ENCODE assay signal across 1 cellular context in the genomic region with DNA sequence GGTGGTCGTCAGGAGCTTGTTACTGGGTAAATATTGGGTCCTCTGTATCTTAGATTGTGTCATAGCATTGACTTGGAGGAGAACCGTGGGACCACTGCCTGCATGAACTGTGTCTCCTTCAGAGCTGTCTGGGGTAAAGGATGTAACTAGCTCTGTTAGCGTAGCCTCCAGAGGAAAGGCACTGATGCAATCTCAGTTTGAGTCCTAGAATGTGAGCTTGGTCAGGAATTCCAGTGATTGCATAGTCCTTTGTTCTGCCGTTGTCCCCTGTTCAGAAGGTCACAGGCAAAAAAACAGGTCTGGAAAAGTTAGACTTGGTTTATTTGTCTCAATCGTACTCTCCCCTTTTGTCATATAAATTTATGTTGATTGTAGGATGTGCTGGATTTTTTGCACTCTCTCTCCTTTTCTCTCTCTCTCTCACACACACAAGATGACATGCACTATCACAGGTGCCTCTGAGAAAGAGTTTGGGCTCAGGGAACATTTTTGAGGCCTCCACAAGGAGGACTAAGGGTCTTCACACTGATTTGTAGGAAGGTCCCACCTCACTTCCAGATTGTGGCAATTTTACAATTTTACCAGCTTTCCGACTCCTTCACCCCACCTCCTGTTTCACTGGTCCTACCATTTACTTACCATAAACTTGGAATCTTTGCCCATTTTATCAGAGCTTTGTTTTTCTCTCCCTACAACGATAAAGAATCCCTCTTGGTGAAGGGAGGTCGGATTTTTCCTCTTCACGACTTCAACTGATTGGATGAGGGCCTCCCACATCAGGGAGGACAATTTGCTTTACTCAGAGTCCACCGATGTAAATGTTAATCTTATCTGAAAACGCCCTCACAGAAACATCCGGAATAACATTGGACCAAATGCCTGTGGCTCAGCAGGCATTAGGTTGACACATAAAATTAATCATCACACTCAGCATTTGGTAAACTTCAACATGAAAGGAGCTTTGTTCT.
TF ChIP-seq lines count a peak whose summit lies in the region.

No MANE protein-coding gene starts in this region.

TF ChIP-seq in HepG2, 621 proteins besides CTCF, POLR2A, EP300 and RAD21 (continued from another document and continues in another):
- TF ChIP-seq, protein P1, sequence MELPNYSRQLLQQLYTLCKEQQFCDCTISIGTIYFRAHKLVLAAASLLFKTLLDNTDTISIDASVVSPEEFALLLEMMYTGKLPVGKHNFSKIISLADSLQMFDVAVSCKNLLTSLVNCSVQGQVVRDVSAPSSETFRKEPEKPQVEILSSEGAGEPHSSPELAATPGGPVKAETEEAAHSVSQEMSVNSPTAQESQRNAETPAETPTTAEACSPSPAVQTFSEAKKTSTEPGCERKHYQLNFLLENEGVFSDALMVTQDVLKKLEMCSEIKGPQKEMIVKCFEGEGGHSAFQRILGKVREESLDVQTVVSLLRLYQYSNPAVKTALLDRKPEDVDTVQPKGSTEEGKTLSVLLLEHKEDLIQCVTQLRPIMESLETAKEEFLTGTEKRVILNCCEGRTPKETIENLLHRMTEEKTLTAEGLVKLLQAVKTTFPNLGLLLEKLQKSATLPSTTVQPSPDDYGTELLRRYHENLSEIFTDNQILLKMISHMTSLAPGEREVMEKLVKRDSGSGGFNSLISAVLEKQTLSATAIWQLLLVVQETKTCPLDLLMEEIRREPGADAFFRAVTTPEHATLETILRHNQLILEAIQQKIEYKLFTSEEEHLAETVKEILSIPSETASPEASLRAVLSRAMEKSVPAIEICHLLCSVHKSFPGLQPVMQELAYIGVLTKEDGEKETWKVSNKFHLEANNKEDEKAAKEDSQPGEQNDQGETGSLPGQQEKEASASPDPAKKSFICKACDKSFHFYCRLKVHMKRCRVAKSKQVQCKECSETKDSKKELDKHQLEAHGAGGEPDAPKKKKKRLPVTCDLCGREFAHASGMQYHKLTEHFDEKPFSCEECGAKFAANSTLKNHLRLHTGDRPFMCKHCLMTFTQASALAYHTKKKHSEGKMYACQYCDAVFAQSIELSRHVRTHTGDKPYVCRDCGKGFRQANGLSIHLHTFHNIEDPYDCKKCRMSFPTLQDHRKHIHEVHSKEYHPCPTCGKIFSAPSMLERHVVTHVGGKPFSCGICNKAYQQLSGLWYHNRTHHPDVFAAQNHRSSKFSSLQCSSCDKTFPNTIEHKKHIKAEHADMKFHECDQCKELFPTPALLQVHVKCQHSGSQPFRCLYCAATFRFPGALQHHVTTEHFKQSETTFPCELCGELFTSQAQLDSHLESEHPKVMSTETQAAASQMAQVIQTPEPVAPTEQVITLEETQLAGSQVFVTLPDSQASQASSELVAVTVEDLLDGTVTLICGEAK (IDR thresholded peaks at IDR 0.05), result no peak
- TF ChIP-seq, protein P1 (CRISPR knock-in tag; IDR thresholded peaks at IDR 0.05), result no peak
- TF ChIP-seq LCORL (IDR thresholded peaks at IDR 0.05), result peak; percentile 56; the same call in 1 of the 2 replicates
- TF ChIP-seq LCORL (CRISPR knock-in tag; IDR thresholded peaks at IDR 0.05), result peak; percentile 92
- TF ChIP-seq, protein P2, sequence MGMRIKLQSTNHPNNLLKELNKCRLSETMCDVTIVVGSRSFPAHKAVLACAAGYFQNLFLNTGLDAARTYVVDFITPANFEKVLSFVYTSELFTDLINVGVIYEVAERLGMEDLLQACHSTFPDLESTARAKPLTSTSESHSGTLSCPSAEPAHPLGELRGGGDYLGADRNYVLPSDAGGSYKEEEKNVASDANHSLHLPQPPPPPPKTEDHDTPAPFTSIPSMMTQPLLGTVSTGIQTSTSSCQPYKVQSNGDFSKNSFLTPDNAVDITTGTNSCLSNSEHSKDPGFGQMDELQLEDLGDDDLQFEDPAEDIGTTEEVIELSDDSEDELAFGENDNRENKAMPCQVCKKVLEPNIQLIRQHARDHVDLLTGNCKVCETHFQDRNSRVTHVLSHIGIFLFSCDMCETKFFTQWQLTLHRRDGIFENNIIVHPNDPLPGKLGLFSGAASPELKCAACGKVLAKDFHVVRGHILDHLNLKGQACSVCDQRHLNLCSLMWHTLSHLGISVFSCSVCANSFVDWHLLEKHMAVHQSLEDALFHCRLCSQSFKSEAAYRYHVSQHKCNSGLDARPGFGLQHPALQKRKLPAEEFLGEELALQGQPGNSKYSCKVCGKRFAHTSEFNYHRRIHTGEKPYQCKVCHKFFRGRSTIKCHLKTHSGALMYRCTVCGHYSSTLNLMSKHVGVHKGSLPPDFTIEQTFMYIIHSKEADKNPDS (CRISPR knock-in tag; IDR thresholded peaks at IDR 0.05), result no peak
- no peak for TF ChIP-seq SSRP1 (CRISPR knock-in tag; IDR thresholded peaks at IDR 0.05)
- no peak for TF ChIP-seq FIP1L1 (IDR thresholded peaks at IDR 0.05; ENCODE audit: borderline replicate concordance, insufficient read depth, low read depth, low read length)
- TF ChIP-seq, protein P3, sequence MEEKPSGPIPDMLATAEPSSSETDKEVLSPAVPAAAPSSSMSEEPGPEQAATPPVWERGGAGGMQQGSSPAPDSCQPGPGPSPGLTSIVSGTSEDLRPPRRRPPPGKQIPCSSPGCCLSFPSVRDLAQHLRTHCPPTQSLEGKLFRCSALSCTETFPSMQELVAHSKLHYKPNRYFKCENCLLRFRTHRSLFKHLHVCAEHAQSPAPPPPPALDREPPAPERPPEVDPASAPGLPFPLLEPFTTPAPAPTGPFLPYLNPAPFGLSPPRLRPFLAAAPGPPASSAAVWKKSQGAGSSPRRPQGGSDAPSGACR (CRISPR knock-in tag; IDR thresholded peaks at IDR 0.05), result peak; percentile 42; the same call in 1 of the 2 replicates
- TF ChIP-seq ZNF747 (CRISPR knock-in tag; IDR thresholded peaks at IDR 0.05; ENCODE audit: borderline replicate concordance), result no peak; the same call in 1 of the 2 replicates
- TF ChIP-seq TARDBP (CRISPR knock-in tag; IDR thresholded peaks at IDR 0.05), result peak; percentile 88
- peak; percentile 91 for TF ChIP-seq KDM1A (CRISPR knock-in tag; IDR thresholded peaks at IDR 0.05)
- 0 out of 2 replicates have a peak, but pooled peaks have one; percentile 59 for TF ChIP-seq BRCA1 (CRISPR knock-in tag; IDR thresholded peaks at IDR 0.05)
- TF ChIP-seq STAT5B (CRISPR knock-in tag; IDR thresholded peaks at IDR 0.05), result 0 out of 2 replicates have a peak, but pooled peaks have one; percentile 30
- no peak for TF ChIP-seq ZNF615 (CRISPR knock-in tag; IDR thresholded peaks at IDR 0.05; ENCODE audit: borderline replicate concordance)
- TF ChIP-seq HNRNPL (IDR thresholded peaks at IDR 0.05; ENCODE audit: low read depth, low read length), result no peak
- TF ChIP-seq NBN (conservative IDR thresholded peaks at IDR 0.05), result no peak
- TF ChIP-seq PPARG (CRISPR knock-in tag; conservative IDR thresholded peaks at IDR 0.05), result peak; percentile 85
- TF ChIP-seq JUNB (CRISPR knock-in tag; IDR thresholded peaks at IDR 0.05; ENCODE audit: borderline replicate concordance), result no peak
- no peak for TF ChIP-seq FOXA1 (IDR thresholded peaks at IDR 0.05)
- peak; percentile 65; the same call in 1 of the 2 replicates for TF ChIP-seq FOXA1 (CRISPR knock-in tag; IDR thresholded peaks at IDR 0.05)
- TF ChIP-seq ZNF274 (CRISPR knock-in tag; IDR thresholded peaks at IDR 0.05), result no peak
- no peak for TF ChIP-seq ZNF143 (CRISPR knock-in tag; IDR thresholded peaks at IDR 0.05)
- 0 out of 2 replicates have a peak, but pooled peaks have one; percentile 8 for TF ChIP-seq RFX5 (IDR thresholded peaks at IDR 0.05; ENCODE audit: low read depth, low read length)
- TF ChIP-seq, protein P4, sequence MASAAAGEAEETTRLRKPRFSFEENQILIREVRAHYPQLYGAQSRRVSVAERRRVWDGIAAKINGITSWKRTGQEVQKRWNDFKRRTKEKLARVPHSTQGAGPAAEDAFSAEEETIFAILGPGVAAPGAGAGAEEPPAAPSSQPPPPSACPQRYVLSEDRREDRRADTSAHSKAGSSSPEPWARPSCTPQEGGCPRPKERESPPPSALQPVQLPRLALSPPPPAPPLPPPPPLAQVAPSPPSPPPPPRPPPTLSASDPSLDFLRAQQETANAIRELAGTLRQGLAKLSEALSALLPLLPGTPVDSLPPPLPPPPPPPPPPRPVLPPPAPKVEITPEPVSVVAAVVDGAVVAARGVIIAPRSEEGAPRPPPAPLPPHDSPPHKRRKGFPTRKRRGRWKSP (CRISPR knock-in tag; IDR thresholded peaks at IDR 0.05), result 0 out of 2 replicates have a peak, but pooled peaks have one; percentile 26
- no peak for TF ChIP-seq AGO2 (optimal IDR thresholded peaks at IDR 0.05; ENCODE audit: low read depth, low read length)
- TF ChIP-seq TCF12 (IDR thresholded peaks at IDR 0.05), result no peak
- TF ChIP-seq TCF12 (CRISPR knock-in tag; IDR thresholded peaks at IDR 0.05), result 0 out of 2 replicates have a peak, but pooled peaks have one; percentile 23
- peak; percentile 98 for TF ChIP-seq RARA (CRISPR knock-in tag; IDR thresholded peaks at IDR 0.05)
- no peak for TF ChIP-seq PAWR (CRISPR knock-in tag; IDR thresholded peaks at IDR 0.05; ENCODE audit: borderline replicate concordance)
- TF ChIP-seq ZNF317 (CRISPR knock-in tag; IDR thresholded peaks at IDR 0.05), result peak; percentile 60
- TF ChIP-seq ATF1 (CRISPR knock-in tag; IDR thresholded peaks at IDR 0.05), result peak; percentile 31; the same call in 1 of the 2 replicates
- TF ChIP-seq ZNF136 (CRISPR knock-in tag; IDR thresholded peaks at IDR 0.05; ENCODE audit: low read depth), result no peak; the same call in 1 of the 2 replicates
- TF ChIP-seq, protein P5, sequence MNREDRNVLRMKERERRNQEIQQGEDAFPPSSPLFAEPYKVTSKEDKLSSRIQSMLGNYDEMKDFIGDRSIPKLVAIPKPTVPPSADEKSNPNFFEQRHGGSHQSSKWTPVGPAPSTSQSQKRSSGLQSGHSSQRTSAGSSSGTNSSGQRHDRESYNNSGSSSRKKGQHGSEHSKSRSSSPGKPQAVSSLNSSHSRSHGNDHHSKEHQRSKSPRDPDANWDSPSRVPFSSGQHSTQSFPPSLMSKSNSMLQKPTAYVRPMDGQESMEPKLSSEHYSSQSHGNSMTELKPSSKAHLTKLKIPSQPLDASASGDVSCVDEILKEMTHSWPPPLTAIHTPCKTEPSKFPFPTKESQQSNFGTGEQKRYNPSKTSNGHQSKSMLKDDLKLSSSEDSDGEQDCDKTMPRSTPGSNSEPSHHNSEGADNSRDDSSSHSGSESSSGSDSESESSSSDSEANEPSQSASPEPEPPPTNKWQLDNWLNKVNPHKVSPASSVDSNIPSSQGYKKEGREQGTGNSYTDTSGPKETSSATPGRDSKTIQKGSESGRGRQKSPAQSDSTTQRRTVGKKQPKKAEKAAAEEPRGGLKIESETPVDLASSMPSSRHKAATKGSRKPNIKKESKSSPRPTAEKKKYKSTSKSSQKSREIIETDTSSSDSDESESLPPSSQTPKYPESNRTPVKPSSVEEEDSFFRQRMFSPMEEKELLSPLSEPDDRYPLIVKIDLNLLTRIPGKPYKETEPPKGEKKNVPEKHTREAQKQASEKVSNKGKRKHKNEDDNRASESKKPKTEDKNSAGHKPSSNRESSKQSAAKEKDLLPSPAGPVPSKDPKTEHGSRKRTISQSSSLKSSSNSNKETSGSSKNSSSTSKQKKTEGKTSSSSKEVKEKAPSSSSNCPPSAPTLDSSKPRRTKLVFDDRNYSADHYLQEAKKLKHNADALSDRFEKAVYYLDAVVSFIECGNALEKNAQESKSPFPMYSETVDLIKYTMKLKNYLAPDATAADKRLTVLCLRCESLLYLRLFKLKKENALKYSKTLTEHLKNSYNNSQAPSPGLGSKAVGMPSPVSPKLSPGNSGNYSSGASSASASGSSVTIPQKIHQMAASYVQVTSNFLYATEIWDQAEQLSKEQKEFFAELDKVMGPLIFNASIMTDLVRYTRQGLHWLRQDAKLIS (CRISPR knock-in tag; IDR thresholded peaks at IDR 0.05), result peak; percentile 55; the same call in 1 of the 2 replicates
- TF ChIP-seq HDAC1 (CRISPR knock-in tag; IDR thresholded peaks at IDR 0.05), result peak; percentile 64; the same call in 1 of the 2 replicates
- TF ChIP-seq, protein P6, sequence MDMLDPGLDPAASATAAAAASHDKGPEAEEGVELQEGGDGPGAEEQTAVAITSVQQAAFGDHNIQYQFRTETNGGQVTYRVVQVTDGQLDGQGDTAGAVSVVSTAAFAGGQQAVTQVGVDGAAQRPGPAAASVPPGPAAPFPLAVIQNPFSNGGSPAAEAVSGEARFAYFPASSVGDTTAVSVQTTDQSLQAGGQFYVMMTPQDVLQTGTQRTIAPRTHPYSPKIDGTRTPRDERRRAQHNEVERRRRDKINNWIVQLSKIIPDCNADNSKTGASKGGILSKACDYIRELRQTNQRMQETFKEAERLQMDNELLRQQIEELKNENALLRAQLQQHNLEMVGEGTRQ (IDR thresholded peaks at IDR 0.05; ENCODE audit: low read depth, low read length), result no peak
- TF ChIP-seq, protein P6 (CRISPR knock-in tag; IDR thresholded peaks at IDR 0.05; ENCODE audit: borderline replicate concordance), result no peak
- TF ChIP-seq ZNF761 (CRISPR knock-in tag; conservative IDR thresholded peaks at IDR 0.05), result peak; percentile 86
- TF ChIP-seq IKZF4 (CRISPR knock-in tag; IDR thresholded peaks at IDR 0.05; ENCODE audit: borderline replicate concordance, low read depth, not compliant biosample characterization), result no peak
- no peak for TF ChIP-seq SRF (IDR thresholded peaks at IDR 0.05; ENCODE audit: low read depth, low read length)
